ENCODE assay signal across 2 cellular contexts in the genomic region with DNA sequence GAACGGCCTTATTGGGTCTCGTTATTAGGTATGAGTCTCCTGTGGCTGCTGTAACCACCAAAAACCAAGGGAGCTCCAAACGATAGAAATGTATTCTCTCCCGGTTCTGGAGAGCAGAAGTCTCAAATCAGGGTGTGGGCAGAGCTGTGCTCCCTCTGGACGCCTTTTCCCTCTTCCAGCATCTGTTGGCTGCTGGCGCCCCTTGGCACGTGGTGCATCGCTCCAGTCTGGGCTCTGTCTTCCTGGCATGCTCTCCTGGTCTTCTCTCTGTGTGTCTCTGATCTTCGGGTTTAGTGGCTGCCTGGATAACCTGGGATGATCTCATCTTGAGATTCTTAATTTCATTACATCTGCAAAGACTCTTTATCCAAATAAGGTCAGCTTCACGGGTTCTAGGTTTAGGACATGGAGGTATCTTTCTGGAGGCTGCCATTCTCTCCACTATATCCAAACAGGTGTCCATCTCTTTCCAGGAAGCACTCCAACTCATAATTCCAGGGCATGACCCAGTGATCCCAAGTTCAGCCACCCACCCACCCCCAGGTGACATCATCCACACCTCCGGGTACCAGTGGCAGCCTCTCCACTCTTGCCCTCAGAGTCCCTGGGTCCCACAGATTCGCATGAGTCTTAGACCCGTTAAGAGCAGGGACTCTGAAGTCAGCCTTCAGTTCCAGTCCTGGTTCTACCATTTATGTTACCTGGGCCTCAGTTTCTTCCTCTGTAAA.
TF ChIP-seq lines count a peak whose summit lies in the region.

No MANE protein-coding gene starts in this region.

TF ChIP-seq in HEK293, 187 proteins besides CTCF, POLR2A, EP300 and RAD21:
- TF ChIP-seq ZFHX2 (tag by site-specific recombination; conservative IDR thresholded peaks at IDR 0.05) (peak; percentile 55), ZNF529 (tag by site-specific recombination; IDR thresholded peaks at IDR 0.05; ENCODE audit: insufficient replicate concordance) (no peak), ZNF354C (tag by site-specific recombination; IDR thresholded peaks at IDR 0.05; ENCODE audit: borderline replicate concordance, low read depth) (no peak), ZNF843 (tag by site-specific recombination; IDR thresholded peaks at IDR 0.05) (no peak), ZNF571 (tag by site-specific recombination; IDR thresholded peaks at IDR 0.05) (no peak), ZNF248 (tag by site-specific recombination; IDR thresholded peaks at IDR 0.05) (no peak), MYNN (tag by site-specific recombination; IDR thresholded peaks at IDR 0.05; ENCODE audit: borderline replicate concordance) (no peak), EGR2 (tag by site-specific recombination; IDR thresholded peaks at IDR 0.05; ENCODE audit: low read depth) (peak; percentile 60; the same call in 1 of the 2 replicates)
- TF ChIP-seq, protein P1, sequence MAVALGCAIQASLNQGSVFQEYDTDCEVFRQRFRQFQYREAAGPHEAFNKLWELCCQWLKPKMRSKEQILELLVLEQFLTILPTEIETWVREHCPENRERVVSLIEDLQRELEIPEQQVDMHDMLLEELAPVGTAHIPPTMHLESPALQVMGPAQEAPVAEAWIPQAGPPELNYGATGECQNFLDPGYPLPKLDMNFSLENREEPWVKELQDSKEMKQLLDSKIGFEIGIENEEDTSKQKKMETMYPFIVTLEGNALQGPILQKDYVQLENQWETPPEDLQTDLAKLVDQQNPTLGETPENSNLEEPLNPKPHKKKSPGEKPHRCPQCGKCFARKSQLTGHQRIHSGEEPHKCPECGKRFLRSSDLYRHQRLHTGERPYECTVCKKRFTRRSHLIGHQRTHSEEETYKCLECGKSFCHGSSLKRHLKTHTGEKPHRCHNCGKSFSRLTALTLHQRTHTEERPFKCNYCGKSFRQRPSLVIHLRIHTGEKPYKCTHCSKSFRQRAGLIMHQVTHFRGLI (tag by site-specific recombination; IDR thresholded peaks at IDR 0.05): no peak

TF ChIP-seq in HepG2, 621 proteins besides CTCF, POLR2A, EP300 and RAD21:
- TF ChIP-seq, protein P2, sequence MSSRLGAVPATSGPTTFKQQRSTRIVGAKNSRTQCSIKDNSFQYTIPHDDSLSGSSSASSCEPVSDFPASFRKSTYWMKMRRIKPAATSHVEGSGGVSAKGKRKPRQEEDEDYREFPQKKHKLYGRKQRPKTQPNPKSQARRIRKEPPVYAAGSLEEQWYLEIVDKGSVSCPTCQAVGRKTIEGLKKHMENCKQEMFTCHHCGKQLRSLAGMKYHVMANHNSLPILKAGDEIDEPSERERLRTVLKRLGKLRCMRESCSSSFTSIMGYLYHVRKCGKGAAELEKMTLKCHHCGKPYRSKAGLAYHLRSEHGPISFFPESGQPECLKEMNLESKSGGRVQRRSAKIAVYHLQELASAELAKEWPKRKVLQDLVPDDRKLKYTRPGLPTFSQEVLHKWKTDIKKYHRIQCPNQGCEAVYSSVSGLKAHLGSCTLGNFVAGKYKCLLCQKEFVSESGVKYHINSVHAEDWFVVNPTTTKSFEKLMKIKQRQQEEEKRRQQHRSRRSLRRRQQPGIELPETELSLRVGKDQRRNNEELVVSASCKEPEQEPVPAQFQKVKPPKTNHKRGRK (CRISPR knock-in tag; IDR thresholded peaks at IDR 0.05): no peak
- TF ChIP-seq KAT2B (IDR thresholded peaks at IDR 0.05; ENCODE audit: borderline replicate concordance, low read depth, low read length) (no peak), HNF4A (CRISPR knock-in tag; IDR thresholded peaks at IDR 0.05) (no peak), SNAI1 (CRISPR knock-in tag; IDR thresholded peaks at IDR 0.05; ENCODE audit: borderline replicate concordance) (no peak), HDAC1 (CRISPR knock-in tag; IDR thresholded peaks at IDR 0.05) (no peak), KDM2A (CRISPR knock-in tag; IDR thresholded peaks at IDR 0.05; ENCODE audit: borderline replicate concordance, low read depth) (no peak), ZNF33B (CRISPR knock-in tag; IDR thresholded peaks at IDR 0.05) (no peak), SMARCC2 (IDR thresholded peaks at IDR 0.05) (no peak), ZNF883 (CRISPR knock-in tag; IDR thresholded peaks at IDR 0.05; ENCODE audit: not compliant biosample characterization) (no peak), ERF (CRISPR knock-in tag; IDR thresholded peaks at IDR 0.05) (no peak), RXRA (CRISPR knock-in tag; IDR thresholded peaks at IDR 0.05) (no peak), SP2 (CRISPR knock-in tag; IDR thresholded peaks at IDR 0.05) (no peak), ELF1 (CRISPR knock-in tag; IDR thresholded peaks at IDR 0.05) (no peak)
- TF ChIP-seq, protein P3, sequence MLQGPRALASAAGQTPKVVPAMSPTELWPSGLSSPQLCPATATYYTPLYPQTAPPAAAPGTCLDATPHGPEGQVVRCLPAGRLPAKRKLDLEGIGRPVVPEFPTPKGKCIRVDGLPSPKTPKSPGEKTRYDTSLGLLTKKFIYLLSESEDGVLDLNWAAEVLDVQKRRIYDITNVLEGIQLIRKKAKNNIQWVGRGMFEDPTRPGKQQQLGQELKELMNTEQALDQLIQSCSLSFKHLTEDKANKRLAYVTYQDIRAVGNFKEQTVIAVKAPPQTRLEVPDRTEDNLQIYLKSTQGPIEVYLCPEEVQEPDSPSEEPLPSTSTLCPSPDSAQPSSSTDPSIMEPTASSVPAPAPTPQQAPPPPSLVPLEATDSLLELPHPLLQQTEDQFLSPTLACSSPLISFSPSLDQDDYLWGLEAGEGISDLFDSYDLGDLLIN (CRISPR knock-in tag; IDR thresholded peaks at IDR 0.05; ENCODE audit: borderline replicate concordance): no peak
- TF ChIP-seq, protein P4, sequence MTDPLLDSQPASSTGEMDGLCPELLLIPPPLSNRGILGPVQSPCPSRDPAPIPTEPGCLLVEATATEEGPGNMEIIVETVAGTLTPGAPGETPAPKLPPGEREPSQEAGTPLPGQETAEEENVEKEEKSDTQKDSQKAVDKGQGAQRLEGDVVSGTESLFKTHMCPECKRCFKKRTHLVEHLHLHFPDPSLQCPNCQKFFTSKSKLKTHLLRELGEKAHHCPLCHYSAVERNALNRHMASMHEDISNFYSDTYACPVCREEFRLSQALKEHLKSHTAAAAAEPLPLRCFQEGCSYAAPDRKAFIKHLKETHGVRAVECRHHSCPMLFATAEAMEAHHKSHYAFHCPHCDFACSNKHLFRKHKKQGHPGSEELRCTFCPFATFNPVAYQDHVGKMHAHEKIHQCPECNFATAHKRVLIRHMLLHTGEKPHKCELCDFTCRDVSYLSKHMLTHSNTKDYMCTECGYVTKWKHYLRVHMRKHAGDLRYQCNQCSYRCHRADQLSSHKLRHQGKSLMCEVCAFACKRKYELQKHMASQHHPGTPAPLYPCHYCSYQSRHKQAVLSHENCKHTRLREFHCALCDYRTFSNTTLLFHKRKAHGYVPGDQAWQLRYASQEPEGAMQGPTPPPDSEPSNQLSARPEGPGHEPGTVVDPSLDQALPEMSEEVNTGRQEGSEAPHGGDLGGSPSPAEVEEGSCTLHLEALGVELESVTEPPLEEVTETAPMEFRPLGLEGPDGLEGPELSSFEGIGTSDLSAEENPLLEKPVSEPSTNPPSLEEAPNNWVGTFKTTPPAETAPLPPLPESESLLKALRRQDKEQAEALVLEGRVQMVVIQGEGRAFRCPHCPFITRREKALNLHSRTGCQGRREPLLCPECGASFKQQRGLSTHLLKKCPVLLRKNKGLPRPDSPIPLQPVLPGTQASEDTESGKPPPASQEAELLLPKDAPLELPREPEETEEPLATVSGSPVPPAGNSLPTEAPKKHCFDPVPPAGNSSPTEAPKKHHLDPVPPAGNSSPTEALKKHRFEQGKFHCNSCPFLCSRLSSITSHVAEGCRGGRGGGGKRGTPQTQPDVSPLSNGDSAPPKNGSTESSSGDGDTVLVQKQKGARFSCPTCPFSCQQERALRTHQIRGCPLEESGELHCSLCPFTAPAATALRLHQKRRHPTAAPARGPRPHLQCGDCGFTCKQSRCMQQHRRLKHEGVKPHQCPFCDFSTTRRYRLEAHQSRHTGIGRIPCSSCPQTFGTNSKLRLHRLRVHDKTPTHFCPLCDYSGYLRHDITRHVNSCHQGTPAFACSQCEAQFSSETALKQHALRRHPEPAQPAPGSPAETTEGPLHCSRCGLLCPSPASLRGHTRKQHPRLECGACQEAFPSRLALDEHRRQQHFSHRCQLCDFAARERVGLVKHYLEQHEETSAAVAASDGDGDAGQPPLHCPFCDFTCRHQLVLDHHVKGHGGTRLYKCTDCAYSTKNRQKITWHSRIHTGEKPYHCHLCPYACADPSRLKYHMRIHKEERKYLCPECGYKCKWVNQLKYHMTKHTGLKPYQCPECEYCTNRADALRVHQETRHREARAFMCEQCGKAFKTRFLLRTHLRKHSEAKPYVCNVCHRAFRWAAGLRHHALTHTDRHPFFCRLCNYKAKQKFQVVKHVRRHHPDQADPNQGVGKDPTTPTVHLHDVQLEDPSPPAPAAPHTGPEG (CRISPR knock-in tag; IDR thresholded peaks at IDR 0.05): no peak
- TF ChIP-seq, protein P5, sequence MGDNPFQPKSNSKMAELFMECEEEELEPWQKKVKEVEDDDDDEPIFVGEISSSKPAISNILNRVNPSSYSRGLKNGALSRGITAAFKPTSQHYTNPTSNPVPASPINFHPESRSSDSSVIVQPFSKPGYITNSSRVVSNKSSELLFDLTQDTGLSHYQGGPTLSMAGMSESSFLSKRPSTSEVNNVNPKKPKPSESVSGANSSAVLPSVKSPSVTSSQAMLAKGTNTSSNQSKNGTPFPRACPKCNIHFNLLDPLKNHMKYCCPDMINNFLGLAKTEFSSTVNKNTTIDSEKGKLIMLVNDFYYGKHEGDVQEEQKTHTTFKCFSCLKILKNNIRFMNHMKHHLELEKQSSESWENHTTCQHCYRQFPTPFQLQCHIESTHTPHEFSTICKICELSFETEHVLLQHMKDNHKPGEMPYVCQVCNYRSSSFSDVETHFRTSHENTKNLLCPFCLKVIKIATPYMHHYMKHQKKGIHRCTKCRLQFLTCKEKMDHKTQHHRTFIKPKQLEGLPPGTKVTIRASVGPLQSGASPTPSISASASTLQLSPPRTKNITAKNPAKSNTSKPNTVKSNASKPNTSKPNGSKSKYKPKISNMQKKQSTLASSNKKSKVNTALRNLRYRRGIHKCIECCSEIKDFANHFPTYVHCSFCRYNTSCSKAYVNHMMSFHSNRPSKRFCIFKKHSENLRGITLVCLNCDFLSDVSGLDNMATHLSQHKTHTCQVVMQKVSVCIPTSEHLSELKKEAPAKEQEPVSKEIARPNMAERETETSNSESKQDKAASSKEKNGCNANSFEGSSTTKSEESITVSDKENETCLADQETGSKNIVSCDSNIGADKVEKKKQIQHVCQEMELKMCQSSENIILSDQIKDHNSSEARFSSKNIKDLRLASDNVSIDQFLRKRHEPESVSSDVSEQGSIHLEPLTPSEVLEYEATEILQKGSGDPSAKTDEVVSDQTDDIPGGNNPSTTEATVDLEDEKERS (CRISPR knock-in tag; IDR thresholded peaks at IDR 0.05): no peak
- TF ChIP-seq, protein P6, sequence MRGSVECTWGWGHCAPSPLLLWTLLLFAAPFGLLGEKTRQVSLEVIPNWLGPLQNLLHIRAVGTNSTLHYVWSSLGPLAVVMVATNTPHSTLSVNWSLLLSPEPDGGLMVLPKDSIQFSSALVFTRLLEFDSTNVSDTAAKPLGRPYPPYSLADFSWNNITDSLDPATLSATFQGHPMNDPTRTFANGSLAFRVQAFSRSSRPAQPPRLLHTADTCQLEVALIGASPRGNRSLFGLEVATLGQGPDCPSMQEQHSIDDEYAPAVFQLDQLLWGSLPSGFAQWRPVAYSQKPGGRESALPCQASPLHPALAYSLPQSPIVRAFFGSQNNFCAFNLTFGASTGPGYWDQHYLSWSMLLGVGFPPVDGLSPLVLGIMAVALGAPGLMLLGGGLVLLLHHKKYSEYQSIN (CRISPR knock-in tag; IDR thresholded peaks at IDR 0.05; ENCODE audit: borderline replicate concordance): no peak
- TF ChIP-seq, protein P7, sequence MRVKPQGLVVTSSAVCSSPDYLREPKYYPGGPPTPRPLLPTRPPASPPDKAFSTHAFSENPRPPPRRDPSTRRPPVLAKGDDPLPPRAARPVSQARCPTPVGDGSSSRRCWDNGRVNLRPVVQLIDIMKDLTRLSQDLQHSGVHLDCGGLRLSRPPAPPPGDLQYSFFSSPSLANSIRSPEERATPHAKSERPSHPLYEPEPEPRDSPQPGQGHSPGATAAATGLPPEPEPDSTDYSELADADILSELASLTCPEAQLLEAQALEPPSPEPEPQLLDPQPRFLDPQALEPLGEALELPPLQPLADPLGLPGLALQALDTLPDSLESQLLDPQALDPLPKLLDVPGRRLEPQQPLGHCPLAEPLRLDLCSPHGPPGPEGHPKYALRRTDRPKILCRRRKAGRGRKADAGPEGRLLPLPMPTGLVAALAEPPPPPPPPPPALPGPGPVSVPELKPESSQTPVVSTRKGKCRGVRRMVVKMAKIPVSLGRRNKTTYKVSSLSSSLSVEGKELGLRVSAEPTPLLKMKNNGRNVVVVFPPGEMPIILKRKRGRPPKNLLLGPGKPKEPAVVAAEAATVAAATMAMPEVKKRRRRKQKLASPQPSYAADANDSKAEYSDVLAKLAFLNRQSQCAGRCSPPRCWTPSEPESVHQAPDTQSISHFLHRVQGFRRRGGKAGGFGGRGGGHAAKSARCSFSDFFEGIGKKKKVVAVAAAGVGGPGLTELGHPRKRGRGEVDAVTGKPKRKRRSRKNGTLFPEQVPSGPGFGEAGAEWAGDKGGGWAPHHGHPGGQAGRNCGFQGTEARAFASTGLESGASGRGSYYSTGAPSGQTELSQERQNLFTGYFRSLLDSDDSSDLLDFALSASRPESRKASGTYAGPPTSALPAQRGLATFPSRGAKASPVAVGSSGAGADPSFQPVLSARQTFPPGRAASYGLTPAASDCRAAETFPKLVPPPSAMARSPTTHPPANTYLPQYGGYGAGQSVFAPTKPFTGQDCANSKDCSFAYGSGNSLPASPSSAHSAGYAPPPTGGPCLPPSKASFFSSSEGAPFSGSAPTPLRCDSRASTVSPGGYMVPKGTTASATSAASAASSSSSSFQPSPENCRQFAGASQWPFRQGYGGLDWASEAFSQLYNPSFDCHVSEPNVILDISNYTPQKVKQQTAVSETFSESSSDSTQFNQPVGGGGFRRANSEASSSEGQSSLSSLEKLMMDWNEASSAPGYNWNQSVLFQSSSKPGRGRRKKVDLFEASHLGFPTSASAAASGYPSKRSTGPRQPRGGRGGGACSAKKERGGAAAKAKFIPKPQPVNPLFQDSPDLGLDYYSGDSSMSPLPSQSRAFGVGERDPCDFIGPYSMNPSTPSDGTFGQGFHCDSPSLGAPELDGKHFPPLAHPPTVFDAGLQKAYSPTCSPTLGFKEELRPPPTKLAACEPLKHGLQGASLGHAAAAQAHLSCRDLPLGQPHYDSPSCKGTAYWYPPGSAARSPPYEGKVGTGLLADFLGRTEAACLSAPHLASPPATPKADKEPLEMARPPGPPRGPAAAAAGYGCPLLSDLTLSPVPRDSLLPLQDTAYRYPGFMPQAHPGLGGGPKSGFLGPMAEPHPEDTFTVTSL (CRISPR knock-in tag; IDR thresholded peaks at IDR 0.05; ENCODE audit: borderline replicate concordance): no peak
- TF ChIP-seq, protein P8, sequence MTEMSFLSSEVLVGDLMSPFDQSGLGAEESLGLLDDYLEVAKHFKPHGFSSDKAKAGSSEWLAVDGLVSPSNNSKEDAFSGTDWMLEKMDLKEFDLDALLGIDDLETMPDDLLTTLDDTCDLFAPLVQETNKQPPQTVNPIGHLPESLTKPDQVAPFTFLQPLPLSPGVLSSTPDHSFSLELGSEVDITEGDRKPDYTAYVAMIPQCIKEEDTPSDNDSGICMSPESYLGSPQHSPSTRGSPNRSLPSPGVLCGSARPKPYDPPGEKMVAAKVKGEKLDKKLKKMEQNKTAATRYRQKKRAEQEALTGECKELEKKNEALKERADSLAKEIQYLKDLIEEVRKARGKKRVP (CRISPR knock-in tag; IDR thresholded peaks at IDR 0.05): no peak
TF ChIP-seq in HepG2: peak in this region for 0.
